14 cellular contexts compared by ENCODE assay signal in the genomic region with DNA sequence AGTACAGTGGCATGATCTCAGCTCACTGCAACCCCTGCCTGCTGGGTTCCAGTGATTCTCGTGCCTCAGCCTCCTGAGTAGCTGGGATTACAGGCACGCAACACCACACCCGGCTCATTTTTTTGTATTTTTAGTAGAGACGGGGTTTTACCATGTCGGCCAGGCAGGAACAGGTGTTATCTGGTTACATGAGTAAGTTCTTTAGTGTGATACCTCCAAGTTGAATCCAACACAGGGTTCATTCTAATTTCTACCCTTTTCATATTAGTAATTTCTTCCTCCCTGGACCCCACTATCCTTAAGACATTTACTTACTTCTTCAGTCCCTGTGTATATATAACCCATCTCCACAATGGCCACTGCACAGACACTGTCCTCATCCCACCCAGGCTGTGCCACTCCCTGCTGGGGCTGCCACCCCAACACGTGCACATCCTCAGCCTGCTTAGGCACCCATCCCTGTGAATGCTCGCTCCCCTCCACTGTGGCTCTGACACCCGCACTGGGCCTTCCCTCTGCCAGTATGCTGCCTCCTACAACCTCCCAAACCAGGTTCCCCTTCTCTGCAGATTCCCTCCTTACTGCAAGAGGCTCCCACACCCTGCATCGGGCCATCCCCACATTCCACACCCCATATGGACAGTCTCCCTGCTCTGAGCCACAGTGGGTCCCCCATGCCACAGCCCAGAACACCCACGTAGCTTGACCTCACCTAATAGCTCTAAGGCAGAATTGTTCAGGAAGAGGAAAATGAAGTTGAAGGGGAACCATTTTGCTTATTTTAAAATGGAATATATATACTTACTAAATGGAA.
DNase-seq lines count a peak whose midpoint lies in the region; ATAC-seq and TF ChIP-seq lines count a peak whose summit lies in the region.
"Had no signal": no experiment of that assay in that cellular context is flagged by ENCODE, and none has a peak within 500 bp of the region (broad histone marks: within the 10 kb centered on the region; RNA-seq: fewer than 3 reads in every experiment).

No MANE protein-coding gene starts in this region.

- H3K4me3 ChIP-seq in OCI-LY7 (ENCODE audit: low read depth, low read length, poor library complexity, severe bottlenecking), result no peak overlapping the region

- no peaks in the 10 kb centered on the region for H3K27me3 Mint-ChIP-seq in progenitor cell of endocrine pancreas
- peaks cover 13% of the 10 kb centered on the region for H3K27me3 Mint-ChIP-seq in stimulated activated memory B cell treated with anti-CD40 and anti-IgM and Interleukin-4, amounts not matched to agents 10 μg/mL and 1 μg/mL and 100 μg/mL, for 72 hours
- H3K27me3 Mint-ChIP-seq: B cell; CD4-positive, alpha-beta T cell had no signal

- CTCF ChIA-PET in OCI-LY7 (lab: Charles Lee; ENCODE audit: unreplicated experiment), result no interaction called here

- H3K79me2 ChIP-seq in OCI-LY7 (ENCODE audit: insufficient read depth, low read depth, low read length), result no peaks in the 10 kb centered on the region

- H3K9me2 ChIP-seq in OCI-LY7 (ENCODE audit: insufficient read depth, low read length), result no peaks in the 10 kb centered on the region

- no TSS peak for BruUV-seq in OCI-LY7 (replicated peaks; lab: Mats Ljungman, UMichigan)

- no peak overlapping the region for H2AFZ ChIP-seq in OCI-LY7 (ENCODE audit: low read length)

- H3K4me2 ChIP-seq in OCI-LY7 (ENCODE audit: low read length), result no peak overlapping the region

- H3K4me3 Mint-ChIP-seq in progenitor cell of endocrine pancreas (ENCODE audit: low read depth), result no peak overlapping the region
- H3K4me3 Mint-ChIP-seq in stimulated activated memory B cell treated with anti-CD40 and anti-IgM and Interleukin-4, amounts not matched to agents 10 μg/mL and 1 μg/mL and 100 μg/mL, for 72 hours, result no peak overlapping the region
- H3K4me3 Mint-ChIP-seq: B cell; CD4-positive, alpha-beta T cell; IgD-negative memory B cell had no signal

- H3K4me1 ChIP-seq in OCI-LY7 (ENCODE audit: insufficient read depth, low read length, poor library complexity, severe bottlenecking), result no peaks in the 10 kb centered on the region

- H3K27ac Mint-ChIP-seq in progenitor cell of endocrine pancreas, result peak overlapping the region; percentile 69
- H3K27ac Mint-ChIP-seq in stimulated activated memory B cell treated with anti-CD40 and anti-IgM and Interleukin-4, amounts not matched to agents 10 μg/mL and 1 μg/mL and 100 μg/mL, for 72 hours, result no peak overlapping the region
- H3K27ac Mint-ChIP-seq: B cell; CD4-positive, alpha-beta T cell had no signal

- POLR2A ChIA-PET in OCI-LY7 (lab: Charles Lee), result no interaction called here

- no peaks in the 10 kb centered on the region for H3K9me3 ChIP-seq in OCI-LY7 (ENCODE audit: low read length)

- DNase-seq in progenitor cell of endocrine pancreas (ENCODE audit: low spot score, unreplicated experiment) (no peak), OCI-LY7 (ENCODE audit: low spot score) (no peak), germinal center (ENCODE audit: low spot score) (no peak)
- DNase-seq: C1 segment of cervical spinal cord; CD4-positive, alpha-beta T cell; DMS79 treated with DMSO at 0.1 percent for 48 hours; EL had no signal

- peaks cover 4% of the 10 kb centered on the region for H3K9me3 Mint-ChIP-seq in progenitor cell of endocrine pancreas (ENCODE audit: low read depth)
- H3K9me3 Mint-ChIP-seq in stimulated activated memory B cell treated with anti-CD40 and anti-IgM and Interleukin-4, amounts not matched to agents 10 μg/mL and 1 μg/mL and 100 μg/mL, for 72 hours, result no peaks in the 10 kb centered on the region
- H3K9me3 Mint-ChIP-seq: CD4-positive, alpha-beta T cell; IgD-negative memory B cell had no signal

- peaks cover 40% of the 10 kb centered on the region for H3K36me3 ChIP-seq in OCI-LY7 (ENCODE audit: insufficient read depth, low read length)

- TF ChIP-seq CTCF in progenitor cell of endocrine pancreas (IDR thresholded peaks at IDR 0.05; ENCODE audit: unreplicated experiment), result no peak
- no peak for TF ChIP-seq CTCF in OCI-LY7 (conservative IDR thresholded peaks at IDR 0.05; ENCODE audit: low read length)

- no peak overlapping the region for H3K27ac ChIP-seq in OCI-LY7 (ENCODE audit: low read depth, low read length, poor library complexity, severe bottlenecking)

- H3K4me1 Mint-ChIP-seq in progenitor cell of endocrine pancreas (ENCODE audit: low read depth), result peaks cover 47% of the 10 kb centered on the region
- H3K4me1 Mint-ChIP-seq in stimulated activated memory B cell treated with anti-CD40 and anti-IgM and Interleukin-4, amounts not matched to agents 10 μg/mL and 1 μg/mL and 100 μg/mL, for 72 hours, result no peaks in the 10 kb centered on the region
- H3K4me1 Mint-ChIP-seq: B cell, IgD-negative memory B cell had no signal

- peak; percentile 47 for ATAC-seq in GM18867 (IDR thresholded peaks at IDR 0.05; ENCODE audit: unreplicated experiment)
- ATAC-seq in HG03442 (IDR thresholded peaks at IDR 0.05; ENCODE audit: unreplicated experiment), result peak; percentile 37
- peak; percentile 12 for ATAC-seq in stimulated activated memory B cell treated with anti-CD40 and anti-IgM and Interleukin-4, amounts not matched to agents 10 μg/mL and 1 μg/mL and 100 μg/mL, for 72 hours
- no peak for ATAC-seq in GM21390 (IDR thresholded peaks at IDR 0.05; ENCODE audit: unreplicated experiment)
- ATAC-seq: HCT116 had no signal

- intact Hi-C loops in OCI-LY7 (cut with micrococcal nuclease; ENCODE audit: unreplicated experiment), result no loop called here

- no peaks in the 10 kb centered on the region for H4K20me1 ChIP-seq in OCI-LY7 (ENCODE audit: insufficient read depth, low read length)

- H3K36me3 Mint-ChIP-seq in progenitor cell of endocrine pancreas (ENCODE audit: insufficient read depth), result peaks cover 10% of the 10 kb centered on the region
- H3K36me3 Mint-ChIP-seq in stimulated activated memory B cell treated with anti-CD40 and anti-IgM and Interleukin-4, amounts not matched to agents 10 μg/mL and 1 μg/mL and 100 μg/mL, for 72 hours, result no peaks in the 10 kb centered on the region
- H3K36me3 Mint-ChIP-seq: IgD-negative memory B cell had no signal
